ENCODE assay signal across 1 cellular context in genomic region chr7:139118234-139118802, GRCh38.
TF ChIP-seq lines count a peak whose summit lies in the region.

No MANE protein-coding gene starts in this region.

TF ChIP-seq in GM12878, 131 proteins besides CTCF, POLR2A, EP300 and RAD21 (continued from another document):
- TF ChIP-seq CBX5 (IDR thresholded peaks at IDR 0.05; ENCODE audit: low read depth) (0 out of 2 replicates have a peak, but pooled peaks have one; percentile 66), ZNF217 (IDR thresholded peaks at IDR 0.05) (peak; percentile 95), LARP7 (IDR thresholded peaks at IDR 0.05) (0 out of 2 replicates have a peak, but pooled peaks have one; percentile 10), TCF7 (IDR thresholded peaks at IDR 0.05; ENCODE audit: borderline replicate concordance) (peak; percentile 92), MTA2 (IDR thresholded peaks at IDR 0.05; ENCODE audit: low read depth) (peak; percentile 33), TCF12 (IDR thresholded peaks at IDR 0.05; ENCODE audit: low read depth, low read length) (peak; percentile 80; the same call in 1 of the 2 replicates), CUX1 (IDR thresholded peaks at IDR 0.05; ENCODE audit: insufficient replicate concordance, low read depth, low read length) (no peak), PML (IDR thresholded peaks at IDR 0.05; ENCODE audit: low read length) (peak; percentile 81), NFYA (IDR thresholded peaks at IDR 0.05; ENCODE audit: borderline replicate concordance, low read depth, low read length) (no peak), IKZF2 (IDR thresholded peaks at IDR 0.05) (peak; percentile 94 to 96)
